Comparison of ENCODE assay signal across 27 cellular contexts in genomic region chr18:60663060-60663989, GRCh38.
"Had no signal": no experiment of that assay in that cellular context is flagged by ENCODE, and none has a peak within 500 bp of the region (broad histone marks: within the 10 kb centered on the region; RNA-seq: fewer than 3 reads in every experiment).

No MANE protein-coding gene starts in this region.

- ATAC-seq: activated T-helper 17 cell treated with anti-CD3 and anti-CD28 coated beads, Interleukin-2, amount 50 U/mL, for 72 hours; SK-N-SH treated with all-trans-retinoic acid at 6 μM for 48 hours; WTC11 had no signal

- H3K4me3 ChIP-seq: Peyer's patch, SJSA1 had no signal

- H3K27me3 Mint-ChIP-seq: activated CD4-positive, alpha-beta memory T cell treated with anti-CD3 and anti-CD28 coated beads for 36 hours; activated CD4-positive, alpha-beta T cell treated with anti-CD3 and anti-CD28 coated beads, Interleukin-2, amount 10 ng/mL, durations not matched to agents 24 days and 14 days; activated naive CD8-positive, alpha-beta T cell; activated T-helper 17 cell treated with anti-CD3 and anti-CD28 coated beads, Interleukin-2, amount 50 U/mL, for 72 hours had no signal

- H3K27ac Mint-ChIP-seq: activated CD4-positive, alpha-beta memory T cell treated with anti-CD3 and anti-CD28 coated beads for 36 hours; activated CD4-positive, alpha-beta T cell treated with anti-CD3 and anti-CD28 coated beads, Interleukin-2, amount 10 ng/mL, durations not matched to agents 24 days and 14 days; activated naive CD4-positive, alpha-beta T cell treated with anti-CD3 and anti-CD28 coated beads for 36 hours; activated naive CD8-positive, alpha-beta T cell; activated T-helper 17 cell treated with anti-CD3 and anti-CD28 coated beads, Interleukin-2, amount 50 U/mL, for 72 hours; T-helper 1 cell treated with Interleukin-12 subunit alpha and Interleukin-12 subunit beta and Interleukin-4 antibody, amounts not matched to agents 30 μg/mL and 1 μg/mL, for 36 hours; WTC11 had no signal

- H3K4me1 ChIP-seq: Peyer's patch, SJSA1 had no signal

- H3K4me3 Mint-ChIP-seq: activated CD4-positive, alpha-beta memory T cell treated with anti-CD3 and anti-CD28 coated beads for 36 hours; activated CD4-positive, alpha-beta T cell treated with anti-CD3 and anti-CD28 coated beads, Interleukin-2, amount 10 ng/mL, durations not matched to agents 24 days and 14 days; activated naive CD4-positive, alpha-beta T cell treated with anti-CD3 and anti-CD28 coated beads for 36 hours; activated naive CD8-positive, alpha-beta T cell; activated T-helper 17 cell treated with anti-CD3 and anti-CD28 coated beads, Interleukin-2, amount 50 U/mL, for 72 hours; T-helper 1 cell treated with Interleukin-12 subunit alpha and Interleukin-12 subunit beta and Interleukin-4 antibody, amounts not matched to agents 30 μg/mL and 1 μg/mL, for 36 hours; WTC11 had no signal

- DNase-seq: activated CD4-positive, alpha-beta memory T cell treated with anti-CD3 and anti-CD28 coated beads for 36 hours; activated CD4-positive, alpha-beta T cell treated with anti-CD3 and anti-CD28 coated beads for 1 hour; activated CD4-positive, alpha-beta T cell treated with anti-CD3 and anti-CD28 coated beads, Interleukin-2, amount 10 ng/mL, durations not matched to agents 24 days and 14 days; activated CD8-positive, alpha-beta memory T cell treated with anti-CD3 and anti-CD28 coated beads for 24 hours; activated gamma-delta T cell; activated naive CD4-positive, alpha-beta T cell treated with anti-CD3 and anti-CD28 coated beads for 36 hours; activated T-cell treated with anti-CD3 and anti-CD28 coated beads, Interleukin-2, amount 50 U/mL, for 48 hours; amygdala; central memory CD4-positive, alpha-beta T cell; NCI-H1092; NCI-H1417; NCI-H1930; NCI-H510A treated with DMSO at 0.1 percent for 48 hours; NCI-H69; NK-92 treated with Interleukin-12 subunit alpha and Interleukin-12 subunit beta, amount 100 ng/mL, for 24 hours; OCI-M1; Peyer's patch; SHP77; SW 1271 had no signal

- H3K9me3 Mint-ChIP-seq: activated CD4-positive, alpha-beta T cell treated with anti-CD3 and anti-CD28 coated beads, Interleukin-2, amount 10 ng/mL, durations not matched to agents 24 days and 14 days; WTC11 had no signal

- H3K27ac ChIP-seq: Peyer's patch, RWPE1, SJSA1 had no signal

- H3K36me3 ChIP-seq: Peyer's patch, SJSA1 had no signal

- H3K9me3 ChIP-seq: Peyer's patch, SJSA1 had no signal

- H3K9ac ChIP-seq: KMS-11 had no signal

- H3K4me1 Mint-ChIP-seq: activated CD4-positive, alpha-beta T cell treated with anti-CD3 and anti-CD28 coated beads, Interleukin-2, amount 10 ng/mL, durations not matched to agents 24 days and 14 days; activated T-helper 17 cell treated with anti-CD3 and anti-CD28 coated beads, Interleukin-2, amount 50 U/mL, for 72 hours; WTC11 had no signal

- H3K36me3 Mint-ChIP-seq: activated CD4-positive, alpha-beta memory T cell treated with anti-CD3 and anti-CD28 coated beads for 36 hours; activated naive CD8-positive, alpha-beta T cell; WTC11 had no signal

- H3K27me3 ChIP-seq: Peyer's patch, SJSA1 had no signal
